In the genomic region with DNA sequence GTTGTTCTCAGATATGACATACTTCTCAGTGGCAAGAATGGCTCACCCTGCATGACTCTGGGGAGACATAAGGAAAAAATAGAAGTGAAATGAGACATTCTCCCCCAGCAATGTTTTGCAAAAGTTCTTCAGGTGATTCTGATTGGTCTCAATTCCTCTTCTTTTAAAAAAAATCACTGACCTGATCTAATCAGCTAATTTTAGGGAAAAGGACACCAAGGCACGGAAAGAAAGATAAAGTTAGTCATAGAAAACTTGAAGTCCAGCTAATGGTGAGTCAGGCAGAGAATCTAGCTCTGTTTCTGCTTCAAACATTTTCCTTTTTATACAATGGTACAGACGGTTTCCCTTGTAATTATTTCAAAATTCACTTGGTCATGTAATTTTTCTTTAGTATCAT, we compare ENCODE assay signal across 21 cellular contexts.
DNase-seq lines count a peak whose midpoint lies in the region; ATAC-seq lines count a peak whose summit lies in the region.
"Had no signal": no experiment of that assay in that cellular context is flagged by ENCODE, and none has a peak within 500 bp of the region (broad histone marks: within the 10 kb centered on the region; RNA-seq: fewer than 3 reads in every experiment).

No MANE protein-coding gene starts in this region.

- H3K4me1 ChIP-seq in neuron (ENCODE audit: insufficient read depth, low read length): peaks cover 15% of the 10 kb centered on the region
- H3K4me1 ChIP-seq: HAP-1, prostate gland, vagina had no signal

- DNase-seq in GM03348 (ENCODE audit: low spot score) (peak; percentile 18), NCI-H69 (lab: John Stamatoyannopoulos, UW) (peak; percentile 72), dedifferentiated amniotic fluid mesenchymal stem cell (ENCODE audit: extremely low spot score) (peak; percentile 20), NCI-H1092 treated with DMSO at 0.1 percent for 48 hours (lab: John Stamatoyannopoulos, UW) (no peak), T1000 (lab: John Stamatoyannopoulos, UW) (no peak), left ventricle myocardium superior (no peak)
- DNase-seq: activated CD8-positive, alpha-beta T cell treated with anti-CD3 and anti-CD28 coated beads for 36 hours; activated naive CD8-positive, alpha-beta T cell treated with anti-CD3 and anti-CD28 coated beads for 36 hours; activated T-cell treated with anti-CD3 and anti-CD28 coated beads, Interleukin-2, amount 50 U/mL, for 72 hours; MG63; naive thymus-derived CD8-positive, alpha-beta T cell; NCI-H187; SHP77; small intestine; stimulated activated CD4-positive, alpha-beta T cell treated with anti-CD3 and anti-CD28 coated beads, Interleukin-4, amount 100 ng/mL, for 4 hours; substantia nigra had no signal

- no peak overlapping the region for H3K4me3 ChIP-seq in neuron (ENCODE audit: low read length)
- H3K4me3 ChIP-seq: HAP-1, MG63, prostate gland, vagina had no signal

- ATAC-seq in left ventricle myocardium superior (no peak), HG03469 (IDR thresholded peaks at IDR 0.05; ENCODE audit: unreplicated experiment) (no peak)
- ATAC-seq: activated CD8-positive, alpha-beta T cell treated with anti-CD3 and anti-CD28 coated beads for 36 hours; activated T-cell treated with anti-CD3 and anti-CD28 coated beads, Interleukin-2, amount 50 U/mL, for 72 hours; naive thymus-derived CD8-positive, alpha-beta T cell had no signal

- no peaks in the 10 kb centered on the region for H3K9me3 ChIP-seq in neuron (ENCODE audit: low read length)
- H3K9me3 ChIP-seq: HAP-1, MG63, prostate gland, vagina had no signal

- no peaks in the 10 kb centered on the region for H3K27me3 ChIP-seq in neuron (ENCODE audit: insufficient read depth, low read length)
- H3K27me3 ChIP-seq: MG63, vagina had no signal

- no peaks in the 10 kb centered on the region for H3K36me3 ChIP-seq in neuron (ENCODE audit: insufficient read depth, low read length)
- H3K36me3 ChIP-seq: HAP-1, MG63, prostate gland, vagina had no signal

- peak overlapping the region; percentile 3 for H2AFZ ChIP-seq in neuron (ENCODE audit: low read depth, low read length)

- intact Hi-C loops in left ventricle myocardium superior (cut with micrococcal nuclease): no loop called here

Comparison
In these comparisons a context has a peak if more than half of its experiments do, and no peak if none do; other contexts are left out.
1. DNase-seq: peak in GM03348 (single experiment), NCI-H69 (single experiment) and dedifferentiated amniotic fluid mesenchymal stem cell (single experiment); none in NCI-H1092 treated with DMSO at 0.1 percent for 48 hours (single experiment), T1000 (single experiment) and left ventricle myocardium superior (single experiment).